1 cellular context compared by ENCODE assay signal in genomic region chr4:105257817-105258495, GRCh38.
TF ChIP-seq lines count a peak whose summit lies in the region.

No MANE protein-coding gene starts in this region.

TF ChIP-seq in SK-N-SH, 30 proteins besides CTCF, POLR2A, EP300 and RAD21 (continued from another document):
- TF ChIP-seq FOSL2 (IDR thresholded peaks at IDR 0.05; ENCODE audit: borderline replicate concordance, low read depth): no peak
- no peak for TF ChIP-seq EZH2phosphoT487 (IDR thresholded peaks at IDR 0.05; ENCODE audit: borderline replicate concordance, low read depth)
- TF ChIP-seq ZBTB33 (IDR thresholded peaks at IDR 0.05; ENCODE audit: borderline replicate concordance, low read depth): no peak
- TF ChIP-seq TAF1 (IDR thresholded peaks at IDR 0.05; ENCODE audit: borderline replicate concordance, low read depth, low read length): no peak
- TF ChIP-seq FOXM1 (IDR thresholded peaks at IDR 0.05; ENCODE audit: low read depth): no peak
- no peak for TF ChIP-seq RFX5 (IDR thresholded peaks at IDR 0.05; ENCODE audit: low read length)
- TF ChIP-seq JUND (IDR thresholded peaks at IDR 0.05): no peak
- no peak for TF ChIP-seq RCOR1 (IDR thresholded peaks at IDR 0.05; ENCODE audit: low read length)
